ENCODE assay signal across 8 cellular contexts in the genomic region with DNA sequence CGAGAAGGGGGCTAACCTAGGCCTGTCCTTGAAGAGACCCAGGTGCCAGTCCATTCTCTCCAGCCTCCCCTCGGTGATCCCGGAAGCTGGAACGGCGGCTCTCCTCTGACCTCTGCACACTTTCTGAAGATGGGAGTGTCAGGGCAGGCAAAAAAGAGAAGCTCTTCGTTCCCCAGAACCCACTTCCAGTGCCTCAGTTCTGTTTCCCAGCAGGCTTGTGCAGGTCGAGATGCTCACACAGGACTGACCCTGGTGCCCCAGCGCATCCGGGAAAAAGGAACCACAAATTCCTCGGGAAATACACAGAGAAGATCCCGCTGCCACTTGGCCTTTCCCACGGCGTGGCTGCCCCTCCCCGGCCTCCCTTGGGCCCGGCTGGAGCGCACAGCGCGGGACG. TPM values are rescaled to one million over a fixed set of nuclear protein-coding genes. Genes with fewer than 3 reads are reported as not detected.
DNase-seq lines count a peak whose midpoint lies in the region; ATAC-seq, FAIRE-seq and TF ChIP-seq lines count a peak whose summit lies in the region.

No MANE protein-coding gene starts in this region.

- H3K4me1 Mint-ChIP-seq in astrocyte (ENCODE audit: low read depth, unreplicated experiment) = peaks cover 2% of the 10 kb centered on the region

- FAIRE-seq in astrocyte (lab: Jason Lieb, UNC) = no peak

- no peak overlapping the region for H3K27ac ChIP-seq in A673 (ENCODE audit: low read depth, low read length, poor library complexity, severe bottlenecking)
- H3K27ac ChIP-seq in astrocyte (ENCODE audit: low read depth, low read length) = peak overlapping the region; percentile 37
- peak overlapping the region; percentile 56 to 74 for H3K27ac ChIP-seq in thoracic aorta

- H3K27me3 Mint-ChIP-seq in astrocyte (ENCODE audit: low read depth, unreplicated experiment) = peaks cover 10% of the 10 kb centered on the region

- H3K4me1 ChIP-seq in A673 (ENCODE audit: insufficient read depth, low read length, poor library complexity, severe bottlenecking) (no peaks in the 10 kb centered on the region), astrocyte (ENCODE audit: insufficient read depth, low read length) (peaks cover 7% of the 10 kb centered on the region), thoracic aorta (ENCODE audit: control insufficient read depth in 1 of 2, low read depth in 2 of 2) (peaks cover 5 to 21% of the 10 kb centered on the region in 2 donors)

- no peaks in the 10 kb centered on the region for H3K27me3 ChIP-seq in A673 (replicated peaks; ENCODE audit: insufficient read depth, low read depth, low read length, poor library complexity)
- no peaks in the 10 kb centered on the region for H3K27me3 ChIP-seq in astrocyte (ENCODE audit: insufficient read depth, low read length)
- no peaks in the 10 kb centered on the region for H3K27me3 ChIP-seq in thoracic aorta (replicated peaks; ENCODE audit: insufficient read depth)

- H3K4me3 Mint-ChIP-seq in astrocyte (ENCODE audit: unreplicated experiment) = peak overlapping the region; percentile 84

- H3K9ac ChIP-seq in astrocyte (ENCODE audit: low read length) = peak overlapping the region; percentile 77

- H3K4me2 ChIP-seq in astrocyte (ENCODE audit: low read length) = peak overlapping the region; percentile 88

- peak overlapping the region; percentile 88 for H2AFZ ChIP-seq in astrocyte (ENCODE audit: low read depth, low read length)

- BruUV-seq in A673 (replicated peaks; lab: Mats Ljungman, UMichigan) = no TSS peak

- CTCF ChIA-PET in A673 (lab: Charles Lee) = no interaction called here

- ATAC-seq in HG03064 (IDR thresholded peaks at IDR 0.05; ENCODE audit: low read depth, unreplicated experiment) (peak; percentile 6), left colon (peak; percentile 39), thoracic aorta (ENCODE audit: insufficient number of reproducible peaks, low FRiP score, low read depth) (no peak)

- intact Hi-C loops in A673 (cut with micrococcal nuclease; ENCODE audit: unreplicated experiment) (no loop called here), left colon (cut with DNase I, micrococcal nuclease) (no loop called here)

- peaks cover 2% of the 10 kb centered on the region for H3K9me3 Mint-ChIP-seq in astrocyte (ENCODE audit: unreplicated experiment)

- H3K79me2 ChIP-seq in astrocyte (ENCODE audit: insufficient read depth, low read length) = no peaks in the 10 kb centered on the region

- POLR2A ChIA-PET in A673 (lab: Charles Lee; ENCODE audit: low non-redundant PET) = no interaction called here

- H3K27ac Mint-ChIP-seq in astrocyte (ENCODE audit: unreplicated experiment) = no peak overlapping the region

- H3K36me3 ChIP-seq in A673 (ENCODE audit: insufficient read depth, low read length, poor library complexity, severe bottlenecking) = no peaks in the 10 kb centered on the region
- no peaks in the 10 kb centered on the region for H3K36me3 ChIP-seq in astrocyte (ENCODE audit: insufficient read depth, low read length)
- no peaks in the 10 kb centered on the region for H3K36me3 ChIP-seq in thoracic aorta

- peaks cover 24% of the 10 kb centered on the region for H4K20me1 ChIP-seq in astrocyte (ENCODE audit: insufficient read depth, low read length)

- H3K4me3 ChIP-seq in A673 (ENCODE audit: low read depth, low read length, poor library complexity, severe bottlenecking) = peak overlapping the region; percentile 66
- peak overlapping the region; percentile 60 for H3K4me3 ChIP-seq in astrocyte (ENCODE audit: insufficient read depth, low read depth, low read length)
- peak overlapping the region; percentile 94 for H3K4me3 ChIP-seq in thoracic aorta

- no peaks in the 10 kb centered on the region for H3K36me3 Mint-ChIP-seq in astrocyte (ENCODE audit: low read depth, unreplicated experiment)

- DNase-seq in A673 (ENCODE audit: low spot score) (no peak), astrocyte (ENCODE audit: low read depth) (no peak), left colon (peak in 1 of 2 donors; percentile 38), thoracic aorta (ENCODE audit: low spot score) (no peak), SK-N-DZ (ENCODE audit: low spot score) (no peak), HCEC 1CT (no peak), NK-92 (lab: John Stamatoyannopoulos, UW; ENCODE audit: unreplicated experiment) (no peak)

- no peaks in the 10 kb centered on the region for H3K9me3 ChIP-seq in A673 (ENCODE audit: low read depth, low read length, poor library complexity, severe bottlenecking)
- no peaks in the 10 kb centered on the region for H3K9me3 ChIP-seq in astrocyte (ENCODE audit: insufficient read depth, low read depth, low read length)
- no peaks in the 10 kb centered on the region for H3K9me3 ChIP-seq in thoracic aorta

- TF ChIP-seq CTCF in A673 (conservative IDR thresholded peaks at IDR 0.05; ENCODE audit: low read depth, low read length) = no peak
- TF ChIP-seq CTCF in astrocyte (IDR thresholded peaks at IDR 0.05; ENCODE audit: insufficient read depth, low read depth, low read length) = no peak
- no peak for TF ChIP-seq CTCF in thoracic aorta (IDR thresholded peaks at IDR 0.05)

RNA-seq across cellular contexts. Expression of gene PTPN18, which starts 0.7 kb away (rescaled TPM):
- total RNA-seq in A673 (2021) = 3.2 and 6.2 TPM in 2 replicates
- 9.9 and 10.4 TPM in 2 replicates for total RNA-seq in astrocyte
- total RNA-seq in left colon = 100 to 1,000 TPM; 112 to 168 TPM
- total RNA-seq in thoracic aorta = 10 to 100 TPM; 79.2 to 93.3 TPM
- polyA plus RNA-seq in SK-N-DZ (2014; cell fraction: cytosol; rRNA removed) = 11.8 and 12.5 TPM in 2 replicates
- 15.3 and 46.9 TPM in 2 replicates for polyA plus RNA-seq in SK-N-DZ (2014; cell fraction: nucleus; rRNA removed)

RNA-seq across cellular contexts. Expression of gene IMP4, which starts 12.5 kb away (rescaled TPM):
- total RNA-seq in A673 (2021) (107 and 112 TPM in 2 replicates), astrocyte (65.5 and 78.9 TPM in 2 replicates), left colon (10 to 100 TPM; 60.7 to 74.8 TPM), thoracic aorta (100 to 1,000 TPM in 1 of 2 donors, 10 to 100 TPM in 1; 67.4 to 166 TPM)
- polyA plus RNA-seq in SK-N-DZ (2014; cell fraction: cytosol; rRNA removed) = 94.4 and 107 TPM in 2 replicates
- polyA plus RNA-seq in SK-N-DZ (2014; cell fraction: nucleus; rRNA removed) = 191 and 217 TPM in 2 replicates
